In genomic region chr2:228446732-228447131, GRCh38 we compare ENCODE assay signal across 13 cellular contexts.
DNase-seq lines count a peak whose midpoint lies in the region; ATAC-seq and TF ChIP-seq lines count a peak whose summit lies in the region.
"Had no signal": no experiment of that assay in that cellular context is flagged by ENCODE, and none has a peak within 500 bp of the region (broad histone marks: within the 10 kb centered on the region; RNA-seq: fewer than 3 reads in every experiment).

No MANE protein-coding gene starts in this region.

- H3K79me2 ChIP-seq in Karpas-422 (ENCODE audit: low read length): no peaks in the 10 kb centered on the region

- H3K9ac ChIP-seq in Karpas-422 (ENCODE audit: low read length): peak overlapping the region; percentile 26; the same call in 1 of the 2 replicates

- no peaks in the 10 kb centered on the region for H3K27me3 Mint-ChIP-seq in activated CD8-positive, alpha-beta T cell treated with anti-CD3 and anti-CD28 coated beads, Interleukin-2, amount 10 ng/mL, durations not matched to agents 7 days and 5 days (ENCODE audit: low read depth)
- H3K27me3 Mint-ChIP-seq: activated CD8-positive, alpha-beta memory T cell treated with anti-CD3 and anti-CD28 coated beads, Interleukin-2, amount 10 ng/mL, durations not matched to agents 7 days and 5 days had no signal

- ATAC-seq in activated CD8-positive, alpha-beta T cell treated with anti-CD3 and anti-CD28 coated beads, Interleukin-2, amount 10 ng/mL, durations not matched to agents 7 days and 5 days: no peak
- ATAC-seq in HG02588 (IDR thresholded peaks at IDR 0.05; ENCODE audit: unreplicated experiment): no peak
- ATAC-seq: activated CD8-positive, alpha-beta memory T cell treated with anti-CD3 and anti-CD28 coated beads, Interleukin-2, amount 10 ng/mL, durations not matched to agents 7 days and 5 days had no signal

- H3K4me1 Mint-ChIP-seq in activated CD8-positive, alpha-beta T cell treated with anti-CD3 and anti-CD28 coated beads, Interleukin-2, amount 10 ng/mL, durations not matched to agents 7 days and 5 days (ENCODE audit: low read depth): no peaks in the 10 kb centered on the region
- H3K4me1 Mint-ChIP-seq: activated CD8-positive, alpha-beta memory T cell treated with anti-CD3 and anti-CD28 coated beads, Interleukin-2, amount 10 ng/mL, durations not matched to agents 7 days and 5 days had no signal

- peaks cover 22% of the 10 kb centered on the region for H3K4me1 ChIP-seq in Karpas-422 (ENCODE audit: low read length)
- H3K4me1 ChIP-seq: BE2C, sigmoid colon had no signal

- POLR2A ChIA-PET in activated CD8-positive, alpha-beta T cell treated with anti-CD3 and anti-CD28 coated beads, Interleukin-2, amount 10 ng/mL, durations not matched to agents 7 days and 5 days (lab: Charles Lee): no interaction called here

- H3K36me3 ChIP-seq in Karpas-422 (ENCODE audit: insufficient read depth, low read length): no peaks in the 10 kb centered on the region; the same call in 1 of the 2 replicates
- H3K36me3 ChIP-seq in WERI-Rb-1: no peaks in the 10 kb centered on the region
- H3K36me3 ChIP-seq: BE2C, sigmoid colon had no signal

- H3K4me2 ChIP-seq in Karpas-422 (ENCODE audit: low read depth, low read length, poor library complexity, severe bottlenecking): peak overlapping the region; percentile 33

- H3K9me3 Mint-ChIP-seq in activated CD8-positive, alpha-beta T cell treated with anti-CD3 and anti-CD28 coated beads, Interleukin-2, amount 10 ng/mL, durations not matched to agents 7 days and 5 days (ENCODE audit: insufficient read depth): peaks cover 12% of the 10 kb centered on the region

- no peaks in the 10 kb centered on the region for H3K27me3 ChIP-seq in Karpas-422 (ENCODE audit: low read length)
- H3K27me3 ChIP-seq in WERI-Rb-1 (ENCODE audit: insufficient read depth, low read depth, severe bottlenecking): peaks cover 9% of the 10 kb centered on the region
- H3K27me3 ChIP-seq: BE2C, sigmoid colon had no signal

- H3K9me3 ChIP-seq in Karpas-422 (ENCODE audit: low read length) (no peaks in the 10 kb centered on the region), WERI-Rb-1 (ENCODE audit: severe bottlenecking) (no peaks in the 10 kb centered on the region)
- H3K9me3 ChIP-seq: sigmoid colon had no signal

- CTCF ChIA-PET in activated CD8-positive, alpha-beta T cell treated with anti-CD3 and anti-CD28 coated beads, Interleukin-2, amount 10 ng/mL, durations not matched to agents 7 days and 5 days (lab: Charles Lee): no interaction called here

- no peak for TF ChIP-seq CTCF in fibroblast of mammary gland (conservative IDR thresholded peaks at IDR 0.05; ENCODE audit: control insufficient read depth, insufficient read depth, low read depth, low read length)
- no peak for TF ChIP-seq CTCF in WERI-Rb-1 (IDR thresholded peaks at IDR 0.05; ENCODE audit: low read depth, low read length)

- no peak overlapping the region for H3K4me3 Mint-ChIP-seq in activated CD8-positive, alpha-beta T cell treated with anti-CD3 and anti-CD28 coated beads, Interleukin-2, amount 10 ng/mL, durations not matched to agents 7 days and 5 days
- H3K4me3 Mint-ChIP-seq: activated CD8-positive, alpha-beta memory T cell treated with anti-CD3 and anti-CD28 coated beads, Interleukin-2, amount 10 ng/mL, durations not matched to agents 7 days and 5 days had no signal

- no peak overlapping the region for H3K4me3 ChIP-seq in Karpas-422 (ENCODE audit: low read length)
- H3K4me3 ChIP-seq in fibroblast of mammary gland (ENCODE audit: control insufficient read depth, low read depth, low read length): no peak overlapping the region
- no peak overlapping the region for H3K4me3 ChIP-seq in WERI-Rb-1 (ENCODE audit: low read depth, low read length)
- H3K4me3 ChIP-seq: sigmoid colon had no signal

- DNase-seq in Ammon's horn (ENCODE audit: low spot score) (peak; percentile 84), Karpas-422 (peak; percentile 56), NCI-H69 (lab: John Stamatoyannopoulos, UW) (peak; percentile 67), fibroblast of mammary gland (ENCODE audit: low read depth) (peak; percentile 11), WERI-Rb-1 (no peak)
- DNase-seq in activated CD4-positive, alpha-beta T cell treated with anti-CD3 and anti-CD28 coated beads for 1 hour: no peak
- DNase-seq in activated CD8-positive, alpha-beta T cell treated with anti-CD3 and anti-CD28 coated beads, Interleukin-2, amount 10 ng/mL, durations not matched to agents 7 days and 5 days: no peak
- DNase-seq: activated CD8-positive, alpha-beta memory T cell treated with anti-CD3 and anti-CD28 coated beads, Interleukin-2, amount 10 ng/mL, durations not matched to agents 7 days and 5 days; BE2C; effector memory CD4-positive, alpha-beta T cell; OCI-M1; sigmoid colon had no signal

- H3K27ac ChIP-seq in Karpas-422 (ENCODE audit: low read length): no peak overlapping the region
- no peak overlapping the region for H3K27ac ChIP-seq in WERI-Rb-1
- H3K27ac ChIP-seq: sigmoid colon had no signal

- H3K27ac Mint-ChIP-seq in activated CD8-positive, alpha-beta T cell treated with anti-CD3 and anti-CD28 coated beads, Interleukin-2, amount 10 ng/mL, durations not matched to agents 7 days and 5 days: no peak overlapping the region
- H3K27ac Mint-ChIP-seq: activated CD8-positive, alpha-beta memory T cell treated with anti-CD3 and anti-CD28 coated beads, Interleukin-2, amount 10 ng/mL, durations not matched to agents 7 days and 5 days had no signal

- H4K20me1 ChIP-seq in Karpas-422 (ENCODE audit: insufficient read depth, low read depth, low read length): no peaks in the 10 kb centered on the region

- H3K9me2 ChIP-seq in Karpas-422 (replicated peaks; ENCODE audit: insufficient read depth, low read length): no peaks in the 10 kb centered on the region

- no peaks in the 10 kb centered on the region for H3K36me3 Mint-ChIP-seq in activated CD8-positive, alpha-beta T cell treated with anti-CD3 and anti-CD28 coated beads, Interleukin-2, amount 10 ng/mL, durations not matched to agents 7 days and 5 days (ENCODE audit: low read depth)
- H3K36me3 Mint-ChIP-seq: activated CD8-positive, alpha-beta memory T cell treated with anti-CD3 and anti-CD28 coated beads, Interleukin-2, amount 10 ng/mL, durations not matched to agents 7 days and 5 days had no signal

- peak overlapping the region; percentile 63; the same call in 1 of the 2 replicates for H2AFZ ChIP-seq in Karpas-422 (ENCODE audit: low read length)

Comparison
In these comparisons a context has a peak if more than half of its experiments do, and no peak if none do; other contexts are left out.
1. DNase-seq: peak in Ammon's horn (single experiment), Karpas-422 (single experiment), NCI-H69 (single experiment) and fibroblast of mammary gland (single experiment); none in activated CD4-positive, alpha-beta T cell treated with anti-CD3 and anti-CD28 coated beads for 1 hour (single experiment), activated CD8-positive, alpha-beta T cell treated with anti-CD3 and anti-CD28 coated beads, Interleukin-2, amount 10 ng/mL, durations not matched to agents 7 days and 5 days (single experiment) and WERI-Rb-1 (single experiment).